Comparison of ENCODE assay signal across 8 cellular contexts in genomic region chr22:23144926-23145906, GRCh38. TPM values are rescaled to one million over a fixed set of nuclear protein-coding genes. Genes with fewer than 3 reads are reported as not detected.
DNase-seq lines count a peak whose midpoint lies in the region; ATAC-seq lines count a peak whose summit lies in the region.

RAB36 (plus strand) TSS chr22:23145477; CDS start chr22:23146617, 1,140 bp downstream.

- H3K4me1 ChIP-seq in neuron (ENCODE audit: insufficient read depth, low read length) = peaks cover 34% of the 10 kb centered on the region

- peak; percentile 25 to 56 for ATAC-seq in activated naive CD4-positive, alpha-beta T cell treated with anti-CD3 and anti-CD28 coated beads, Interleukin-2, amount 50 U/mL, for 72 hours
- peak; percentile 49 for ATAC-seq in stimulated activated naive CD8-positive, alpha-beta T cell treated with anti-CD3 and anti-CD28 coated beads, Interleukin-15, amount 100 ng/mL, for 72 hours
- ATAC-seq in HG03469 (IDR thresholded peaks at IDR 0.05; ENCODE audit: unreplicated experiment) = no peak

- H3K4me3 ChIP-seq in neuron (ENCODE audit: low read length) = peak within 1 kb of the TSS; percentile 86

- H2AFZ ChIP-seq in neuron (ENCODE audit: low read depth, low read length) = peak within 1 kb of the TSS; percentile 72

- peaks cover 15% of the 10 kb centered on the region for H3K36me3 ChIP-seq in neuron (ENCODE audit: insufficient read depth, low read length)

- peak; percentile 96 for DNase-seq in GM04504 (ENCODE audit: low read depth)
- peak; percentile 98 for DNase-seq in M059J (ENCODE audit: low read depth)
- DNase-seq in SK-N-DZ (ENCODE audit: low spot score) = peak; percentile 99
- peak; percentile 78 to 79 for DNase-seq in activated naive CD4-positive, alpha-beta T cell treated with anti-CD3 and anti-CD28 coated beads, Interleukin-2, amount 50 U/mL, for 72 hours (ENCODE audit: low spot score in 2 of 2)
- DNase-seq in globus pallidus (ENCODE audit: low spot score) = peak; percentile 86
- DNase-seq in stimulated activated naive CD8-positive, alpha-beta T cell treated with anti-CD3 and anti-CD28 coated beads, Interleukin-15, amount 100 ng/mL, for 72 hours = peak; percentile 79 to 81

- peak within 1 kb of the TSS; percentile 77 to 84 for H3K4me3 Mint-ChIP-seq in stimulated activated naive CD8-positive, alpha-beta T cell treated with anti-CD3 and anti-CD28 coated beads, Interleukin-15, amount 100 ng/mL, for 72 hours

- H3K27ac Mint-ChIP-seq in activated naive CD4-positive, alpha-beta T cell treated with anti-CD3 and anti-CD28 coated beads, Interleukin-2, amount 50 U/mL, for 72 hours = no peak within 1 kb of the TSS
- peak within 1 kb of the TSS in 1 of 2 donors; percentile 64 for H3K27ac Mint-ChIP-seq in stimulated activated naive CD8-positive, alpha-beta T cell treated with anti-CD3 and anti-CD28 coated beads, Interleukin-15, amount 100 ng/mL, for 72 hours

- no peaks in the 10 kb centered on the region for H3K27me3 ChIP-seq in neuron (ENCODE audit: insufficient read depth, low read length)

- no peaks in the 10 kb centered on the region for H3K36me3 Mint-ChIP-seq in activated naive CD4-positive, alpha-beta T cell treated with anti-CD3 and anti-CD28 coated beads, Interleukin-2, amount 50 U/mL, for 72 hours

- peaks cover 53% of the 10 kb centered on the region for H3K4me1 Mint-ChIP-seq in stimulated activated naive CD8-positive, alpha-beta T cell treated with anti-CD3 and anti-CD28 coated beads, Interleukin-15, amount 100 ng/mL, for 72 hours

- no peaks in the 10 kb centered on the region for H3K9me3 Mint-ChIP-seq in activated naive CD4-positive, alpha-beta T cell treated with anti-CD3 and anti-CD28 coated beads, Interleukin-2, amount 50 U/mL, for 72 hours
- H3K9me3 Mint-ChIP-seq in stimulated activated naive CD8-positive, alpha-beta T cell treated with anti-CD3 and anti-CD28 coated beads, Interleukin-15, amount 100 ng/mL, for 72 hours = no peaks in the 10 kb centered on the region

- H3K27me3 Mint-ChIP-seq in stimulated activated naive CD8-positive, alpha-beta T cell treated with anti-CD3 and anti-CD28 coated beads, Interleukin-15, amount 100 ng/mL, for 72 hours = no peaks in the 10 kb centered on the region

- no peaks in the 10 kb centered on the region for H3K9me3 ChIP-seq in neuron (ENCODE audit: low read length)

RNA-seq across cellular contexts. Expression of gene RAB36, which starts in this region (rescaled TPM):
- total RNA-seq in M059J (2014; rRNA removed; shearing (Covaris generic)) = 2.7 and 3.4 TPM in 2 replicates
- 0.83 and 1.2 TPM in 2 replicates for polyA plus RNA-seq in SK-N-DZ (2014; cell fraction: cytosol; rRNA removed)
- 0.58 and 2.4 TPM in 2 replicates for polyA plus RNA-seq in SK-N-DZ (2014; cell fraction: nucleus; rRNA removed)
- under 1 TPM in 1 of 2 donors, not detected in 1; 0.25 TPM for total RNA-seq in activated naive CD4-positive, alpha-beta T cell treated with anti-CD3 and anti-CD28 coated beads, Interleukin-2, amount 50 U/mL, for 72 hours

Comparison
In these comparisons a context has a peak if more than half of its experiments do, and no peak if none do; other contexts are left out.
1. Peak in DNase-seq and ATAC-seq in activated naive CD4-positive, alpha-beta T cell treated with anti-CD3 and anti-CD28 coated beads, Interleukin-2, amount 50 U/mL, for 72 hours; RNA of the gene not detected or under 1 TPM.